Comparison of ENCODE assay signal across 28 cellular contexts in the genomic region with DNA sequence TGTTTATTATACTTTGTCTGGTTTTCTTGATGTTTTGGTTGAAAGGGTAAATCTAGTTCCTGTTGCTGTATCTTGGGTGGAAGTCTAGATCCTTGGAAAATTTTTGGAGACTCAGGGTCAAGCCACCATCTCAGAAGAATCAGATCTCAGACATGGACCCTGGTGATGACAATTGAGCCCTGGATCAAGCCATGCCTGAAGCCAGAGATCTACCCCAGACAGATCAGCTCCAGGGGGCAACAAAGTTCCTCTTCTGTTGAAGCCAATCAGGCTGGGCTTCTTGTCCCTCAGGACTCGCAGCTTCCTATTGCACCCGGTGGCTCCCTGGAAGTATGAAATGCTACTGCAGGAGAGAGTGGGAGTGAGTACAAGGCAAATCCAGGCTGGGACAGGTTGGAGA.
"Had no signal": no experiment of that assay in that cellular context is flagged by ENCODE, and none has a peak within 500 bp of the region (broad histone marks: within the 10 kb centered on the region; RNA-seq: fewer than 3 reads in every experiment).

No MANE protein-coding gene starts in this region.

- H3K36me3 Mint-ChIP-seq: stimulated activated effector memory CD8-positive, alpha-beta T cell treated with anti-CD3 and anti-CD28 coated beads, Interleukin-12 subunit alpha, Interleukin-12 subunit beta, amount 100 ng/mL, for 72 hours; type B pancreatic cell had no signal

- H3K27ac ChIP-seq: coronary artery, esophagus muscularis mucosa, foreskin keratinocyte, gastroesophageal sphincter, heart right ventricle, ovary, right lobe of liver, stomach, thyroid gland, uterus had no signal

- FAIRE-seq: endothelial cell of umbilical vein, small intestine had no signal

- H3K27ac Mint-ChIP-seq: naive thymus-derived CD8-positive, alpha-beta T cell; nephron progenitor cell; stimulated activated effector memory CD8-positive, alpha-beta T cell treated with anti-CD3 and anti-CD28 coated beads, Interleukin-12 subunit alpha, Interleukin-12 subunit beta, amount 100 ng/mL, for 72 hours; type B pancreatic cell had no signal

- ATAC-seq: foreskin keratinocyte; gastroesophageal sphincter; heart right ventricle; left lobe of liver; naive thymus-derived CD8-positive, alpha-beta T cell; right lobe of liver; stimulated activated effector memory CD8-positive, alpha-beta T cell treated with anti-CD3 and anti-CD28 coated beads, Interleukin-12 subunit alpha, Interleukin-12 subunit beta, amount 100 ng/mL, for 72 hours had no signal

- DNase-seq: dermis blood vessel endothelial cell; effector memory CD4-positive, alpha-beta T cell; heart right ventricle; hippocampal formation; islet precursor cell; mesenchymal stem cell; nephron progenitor cell; occipital lobe; ovary; retina; small intestine; stimulated activated CD4-positive, alpha-beta T cell treated with anti-CD3 and anti-CD28 coated beads, Interleukin-2, amount 100 ng/mL, for 24 hours; stimulated activated CD4-positive, alpha-beta T cell treated with anti-CD3 and anti-CD28 coated beads, Interleukin-4, amount 100 ng/mL, for 24 hours; stimulated activated naive CD4-positive, alpha-beta T cell treated with Interleukin-2 at 50 U/mL for 16 hours; stomach; thyroid gland; uterus had no signal

- H3K4me3 ChIP-seq: coronary artery, esophagus muscularis mucosa, gastroesophageal sphincter, heart right ventricle, ovary, right lobe of liver, stomach, thyroid gland, uterus had no signal

- H3K27me3 ChIP-seq: ovary, right lobe of liver, thyroid gland, uterus had no signal

- H3K36me3 ChIP-seq: esophagus muscularis mucosa, gastroesophageal sphincter, heart right ventricle, ovary, right lobe of liver, stomach, thyroid gland, uterus had no signal

- H3K4me1 Mint-ChIP-seq: central memory CD8-positive, alpha-beta T cell; naive thymus-derived CD8-positive, alpha-beta T cell; stimulated activated effector memory CD8-positive, alpha-beta T cell treated with anti-CD3 and anti-CD28 coated beads, Interleukin-12 subunit alpha, Interleukin-12 subunit beta, amount 100 ng/mL, for 72 hours had no signal

- H3K4me3 Mint-ChIP-seq: central memory CD8-positive, alpha-beta T cell; naive thymus-derived CD8-positive, alpha-beta T cell; nephron progenitor cell; stimulated activated effector memory CD8-positive, alpha-beta T cell treated with anti-CD3 and anti-CD28 coated beads, Interleukin-12 subunit alpha, Interleukin-12 subunit beta, amount 100 ng/mL, for 72 hours; type B pancreatic cell had no signal

- H3K4me1 ChIP-seq: esophagus muscularis mucosa, foreskin keratinocyte, gastroesophageal sphincter, heart right ventricle, right lobe of liver, stomach, thyroid gland, uterus had no signal

- H3K9me3 ChIP-seq: ovary, right lobe of liver, thyroid gland had no signal
